Comparison of ENCODE assay signal across 7 cellular contexts in the genomic region with DNA sequence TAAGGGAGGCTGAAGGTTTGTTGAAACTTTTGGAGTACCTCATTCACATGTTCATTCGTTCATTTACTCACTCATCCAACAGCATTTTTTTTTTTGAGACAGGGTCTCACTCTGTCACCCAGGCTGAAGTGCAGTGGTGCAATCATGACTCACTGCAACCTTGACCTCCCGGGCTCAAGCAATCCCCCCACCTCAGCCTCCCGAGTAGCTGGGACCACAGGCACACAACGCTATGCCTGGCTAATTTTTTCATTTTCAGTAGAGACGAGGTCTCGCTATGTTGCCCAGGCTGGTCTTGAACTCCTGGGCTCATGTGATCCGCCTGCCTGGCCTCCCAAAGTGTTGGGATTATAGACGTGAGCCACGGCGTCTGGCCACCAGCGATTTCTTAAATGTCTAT. TPM values are rescaled to one million over a fixed set of nuclear protein-coding genes. Genes with fewer than 3 reads are reported as not detected.
DNase-seq lines count a peak whose midpoint lies in the region; ATAC-seq, FAIRE-seq and TF ChIP-seq lines count a peak whose summit lies in the region.
"Not testable (repeated sequence)": the region's sequence is repeated elsewhere in the genome, so short reads cannot be mapped to it uniquely, and the experiment has no call there.
"Had no signal": no experiment of that assay in that cellular context is flagged by ENCODE, and none has a peak within 500 bp of the region (broad histone marks: within the 10 kb centered on the region; RNA-seq: fewer than 3 reads in every experiment).

No MANE protein-coding gene starts in this region.

- not testable (repeated sequence) for H3K9me3 ChIP-seq in K562 (replicated peaks; ENCODE audit: control insufficient read depth, insufficient read depth, low read depth, low read length); HepG2 (ENCODE audit: low read length); neutrophil; spleen

- H3K4me1 ChIP-seq in K562 (replicated peaks in 1 of 2; ENCODE audit: control insufficient read depth in 2 of 2, insufficient read depth in 2 of 2, low read length in 2 of 2); spleen: not testable (repeated sequence)
- peaks cover 13% of the 10 kb centered on the region for H3K4me1 ChIP-seq in HepG2 (ENCODE audit: insufficient read depth, low read length)
- H3K4me1 ChIP-seq in neutrophil (ENCODE audit: control insufficient read depth in 1 of 2, insufficient read depth in 1 of 2, low read depth in 1 of 2, low read length in 1 of 2): peaks cover 11 to 17% of the 10 kb centered on the region in 2 experiments

- intact Hi-C loops in CD14-positive monocyte (cut with micrococcal nuclease); K562 (cut with micrococcal nuclease); HepG2 (cut with micrococcal nuclease; ENCODE audit: unreplicated experiment); spleen (cut with DNase I; ENCODE audit: low total_unique reads): not testable (repeated sequence)

- not testable (repeated sequence) for DNase-seq in CD14-positive monocyte (ENCODE audit: low spot score); WTC11 (ENCODE audit: low spot score); K562 (ENCODE audit: extremely low read depth in 1 of 4, low spot score in 3 of 4); HepG2 (ENCODE audit: low spot score)
- peak; percentile 28 for DNase-seq in spleen

- in situ Hi-C loops in K562 (cut with MboI); HepG2 (cut with HindIII; ENCODE audit: extremely low pct_ligation_motif_present, low pct_unique_long_range_greater_than_20kb): not testable (repeated sequence)

- BruUV-seq in K562 (replicated peaks; lab: Mats Ljungman, UMichigan); HepG2 (replicated peaks; lab: Mats Ljungman, UMichigan): not testable (repeated sequence)

- TF ChIP-seq CTCF in CD14-positive monocyte (IDR thresholded peaks at IDR 0.05); WTC11 (IDR thresholded peaks at IDR 0.05); K562 (IDR thresholded peaks at IDR 0.05 in 2 of 3, conservative IDR thresholded peaks at IDR 0.05 in 1 of 3; ENCODE audit: insufficient read depth in 2 of 3, low read depth in 1 of 3, low read length in 3 of 3); HepG2 (CRISPR knock-in tag; IDR thresholded peaks at IDR 0.05); neutrophil (IDR thresholded peaks at IDR 0.05); spleen (IDR thresholded peaks at IDR 0.05 in 8 of 11, conservative IDR thresholded peaks at IDR 0.05 in 3 of 11): not testable (repeated sequence)

- not testable (repeated sequence) for H3K27ac ChIP-seq in K562 (ENCODE audit: extremely low read depth, low read depth, low read length); HepG2 (ENCODE audit: extremely low read length, insufficient read depth, low read length)
- peak overlapping the region; percentile 89 for H3K27ac ChIP-seq in neutrophil
- peak overlapping the region in 3 of 8 donors; percentile 53 to 73 (median 69) for H3K27ac ChIP-seq in spleen

- not testable (repeated sequence) for H3K36me3 ChIP-seq in K562 (ENCODE audit: control insufficient read depth, insufficient read depth, low read length); HepG2 (replicated peaks in 1 of 2; ENCODE audit: control insufficient read depth in 1 of 2, insufficient read depth in 2 of 2, low read length in 2 of 2); neutrophil; spleen

- not testable (repeated sequence) for H3K27me3 ChIP-seq in K562 (ENCODE audit: control insufficient read depth in 2 of 2, insufficient read depth in 2 of 2, low read length in 2 of 2); HepG2 (ENCODE audit: control insufficient read depth in 1 of 2, insufficient read depth in 2 of 2, low read length in 2 of 2); neutrophil; spleen (replicated peaks in 1 of 7)

- WGBS in K562 (ENCODE audit: insufficient coverage, low coverage, missing lambda C conversion rate): 60% methylated on average over 7 of the region's 11 CpGs
- WGBS in HepG2 (ENCODE audit: low lambda C conversion rate): 5% methylated on average over 4 of the region's 11 CpGs
- 80 to 94% (median 87%) methylated on average over 11 of the region's 11 CpGs for WGBS in spleen, 5 donors

- CTCF ChIA-PET in WTC11 (lab: Charles Lee); K562 (lab: Yijun Ruan, JAX; ENCODE audit: low intra/inter-chr PET ratio); HepG2 (lab: Yijun Ruan, JAX; ENCODE audit: low intra/inter-chr PET ratio, low total read pairs): not testable (repeated sequence)

- not testable (repeated sequence) for H3K4me3 ChIP-seq in K562; HepG2 (replicated peaks in 1 of 3; ENCODE audit: insufficient read depth in 1 of 3, low read depth in 2 of 3, low read length in 3 of 3); neutrophil (ENCODE audit: low read depth in 1 of 2, low read length in 1 of 2); spleen

- not testable (repeated sequence) for H3K4me2 ChIP-seq in K562 (ENCODE audit: insufficient read depth, low read length)
- peak overlapping the region; percentile 18; the same call in 1 of the 2 replicates for H3K4me2 ChIP-seq in HepG2 (ENCODE audit: low read depth, low read length)

- H3K27me3 Mint-ChIP-seq in CD14-positive monocyte (ENCODE audit: low read depth in 3 of 3); WTC11 (ENCODE audit: low read depth): not testable (repeated sequence)

- H3K9me1 ChIP-seq in K562 (ENCODE audit: control insufficient read depth, insufficient read depth, low read length): not testable (repeated sequence)

- not testable (repeated sequence) for H3K79me2 ChIP-seq in K562 (ENCODE audit: control insufficient read depth, insufficient read depth, low read length); HepG2 (ENCODE audit: insufficient read depth, low read length)

- TF ChIP-seq EP300 in K562 (IDR thresholded peaks at IDR 0.05; ENCODE audit: low read length); HepG2 (IDR thresholded peaks at IDR 0.05; ENCODE audit: low read depth in 2 of 2, low read length in 2 of 2); HepG2 (CRISPR knock-in tag; IDR thresholded peaks at IDR 0.05; ENCODE audit: borderline replicate concordance): not testable (repeated sequence)

- TF ChIP-seq POLR2A in K562 (conservative IDR thresholded peaks at IDR 0.05); HepG2 (IDR thresholded peaks at IDR 0.05; ENCODE audit: insufficient read depth in 1 of 2, low read depth in 2 of 2, low read length in 2 of 2); spleen (IDR thresholded peaks at IDR 0.05): not testable (repeated sequence)

- H3K27ac Mint-ChIP-seq in CD14-positive monocyte: peak overlapping the region; percentile 84 to 93 (median 88)
- not testable (repeated sequence) for H3K27ac Mint-ChIP-seq in WTC11

- TF ChIP-seq RAD21 in K562 (CRISPR knock-in tag; conservative IDR thresholded peaks at IDR 0.05 in 1 of 2, IDR thresholded peaks at IDR 0.05 in 1 of 2); HepG2 (CRISPR knock-in tag; IDR thresholded peaks at IDR 0.05): not testable (repeated sequence)

- not testable (repeated sequence) for H3K4me3 Mint-ChIP-seq in CD14-positive monocyte, WTC11

- H3K36me3 Mint-ChIP-seq in CD14-positive monocyte, WTC11: not testable (repeated sequence)

- ATAC-seq in WTC11, K562, HepG2: not testable (repeated sequence)

- H4K20me1 ChIP-seq in K562 (replicated peaks; ENCODE audit: control insufficient read depth, insufficient read depth, low read length); HepG2 (ENCODE audit: insufficient read depth, low read length): not testable (repeated sequence)

- not testable (repeated sequence) for FAIRE-seq in K562 (lab: Jason Lieb, UNC); HepG2 (lab: Jason Lieb, UNC)

- peaks cover 15% of the 10 kb centered on the region for H3K4me1 Mint-ChIP-seq in CD14-positive monocyte
- H3K4me1 Mint-ChIP-seq in WTC11: not testable (repeated sequence)

- H3K9ac ChIP-seq in K562 (ENCODE audit: insufficient read depth in 1 of 2, low read depth in 2 of 2, low read length in 2 of 2); HepG2 (ENCODE audit: insufficient read depth, low read depth, low read length): not testable (repeated sequence)

- not testable (repeated sequence) for H3K9me3 Mint-ChIP-seq in CD14-positive monocyte, WTC11

- not testable (repeated sequence) for H2AFZ ChIP-seq in K562 (ENCODE audit: low read depth, low read length); HepG2 (ENCODE audit: low read length)

- POLR2A ChIA-PET in WTC11 (lab: Charles Lee): not testable (repeated sequence)
- POLR2A ChIA-PET in K562 (lab: Yijun Ruan, JAX): interaction anchor here (0.9 kb wide), 1 partner anchor 422 kb away, joined by 4 read pairs; no protein-coding TSS in a partner anchor
- POLR2A ChIA-PET in HepG2 (lab: Yijun Ruan, JAX): interaction anchor here (1.0 to 1.1 kb wide), 2 partner anchors 8 to 9 kb away, joined by 3 to 7 read pairs; no protein-coding TSS in a partner anchor

RNA-seq across cellular contexts. Expression of gene WAS, which starts 15.4 kb away (rescaled TPM):
- polyA plus RNA-seq in CD14-positive monocyte (10 to 100 TPM; 22.8 to 38.0 TPM), K562 (2011; rRNA removed) (1.2 and 20.4 TPM in 2 replicates), K562 (2014; fragmentation: Illumina TruSeq; extraction: Trizol) (16.1 and 17.7 TPM in 2 replicates), K562 (2014; fragmentation: Nextera tagmentation; extraction: Ambion mirVana) (under 1 TPM; 0.11 to 0.25 TPM), K562 (2014; rRNA removed) (3.8 and 4.3 TPM in 2 replicates), HepG2 (2011; rRNA removed) (0.11 and 0.18 TPM in 2 replicates), spleen (10 to 100 TPM; 53.5 to 64.8 (median 56.2) TPM)
- total RNA-seq in WTC11 (2021) (0.79 to 1.6 TPM (median 0.96 TPM) in 3 replicates), K562 (2014; rRNA removed) (8.8 and 9.7 TPM in 2 replicates), K562 (2014; rRNA removed; fragmentation: Illumina TruSeq; extraction: Trizol) (2.4 and 2.9 TPM in 2 replicates), K562 (2015; rRNA removed; fragmentation: Illumina TruSeq; extraction: Trizol) (5.9 and 7.9 TPM in 2 replicates), K562 (2021) (10.8 and 15.7 TPM in 2 replicates), HepG2 (2016; rRNA removed; fragmentation: Illumina TruSeq; extraction: Trizol) (not detected in 2 replicates), spleen (100 to 1,000 TPM in 5 of 7 donors, 10 to 100 TPM in 2; 99.3 to 169 (median 107) TPM)
- total RNA-seq in K562 (2011; cell fraction: chromatin; rRNA removed; ENCODE audit: low replicate concordance): 0.72 and 3.4 TPM in 2 replicates
- 2.2 and 2.8 TPM in 2 replicates for total RNA-seq in K562 (2011; cell fraction: nucleolus; rRNA removed)
- total RNA-seq in K562 (2011; cell fraction: nucleoplasm; rRNA removed): 0.95 and 3.4 TPM in 2 replicates
- 2.1 and 14.4 TPM in 2 replicates for polyA plus RNA-seq in K562 (2011; cell fraction: cytosol; rRNA removed)
- polyA plus RNA-seq in K562 (2011; cell fraction: nucleus; rRNA removed): 8.1 and 32.0 TPM in 2 replicates
- polyA plus RNA-seq in K562 (2012): 15.0 and 38.9 TPM in 2 replicates
- polyA minus RNA-seq in K562 (2011; rRNA and poly(A)+ RNA removed): 1.6 and 7.1 TPM in 2 replicates
- 4.1 and 34.6 TPM in 2 replicates for polyA minus RNA-seq in K562 (2011; cell fraction: cytosol; rRNA and poly(A)+ RNA removed)
- polyA minus RNA-seq in K562 (2011; cell fraction: nucleus; rRNA and poly(A)+ RNA removed): 2.3 and 18.2 TPM in 2 replicates
- total RNA-seq in HepG2 (2016; cell fraction: cytosol; rRNA removed; fragmentation: Illumina TruSeq; extraction: Trizol; ENCODE audit: low read depth): not detected in 2 replicates
- not detected in 2 replicates for total RNA-seq in HepG2 (2016; cell fraction: insoluble cytoplasmic fraction; rRNA removed; fragmentation: Illumina TruSeq; extraction: Trizol)
- not detected in 2 replicates for total RNA-seq in HepG2 (2016; cell fraction: membrane; rRNA removed; fragmentation: Illumina TruSeq; extraction: Trizol)
- not detected in 2 replicates for total RNA-seq in HepG2 (2016; cell fraction: nucleus; rRNA removed; fragmentation: Illumina TruSeq; extraction: Trizol)
- polyA plus RNA-seq in HepG2 (2011; cell fraction: cytosol; rRNA removed): 0.03 TPM in 1 of 2 replicates, not detected in the other
- polyA plus RNA-seq in HepG2 (2011; cell fraction: nucleus; rRNA removed): 0.21 and 0.54 TPM in 2 replicates
- 0.21 TPM in 2 replicates for polyA plus RNA-seq in HepG2 (2012)
- polyA plus RNA-seq in HepG2 (2016; cell fraction: cytosol; fragmentation: Illumina TruSeq; extraction: Trizol; ENCODE audit: low read depth): not detected in 2 replicates
- not detected in 2 replicates for polyA plus RNA-seq in HepG2 (2016; cell fraction: insoluble cytoplasmic fraction; fragmentation: Illumina TruSeq; extraction: Trizol; ENCODE audit: low read depth)
- polyA plus RNA-seq in HepG2 (2016; cell fraction: membrane; fragmentation: Illumina TruSeq; extraction: Trizol; ENCODE audit: low read depth): not detected in 2 replicates
- polyA plus RNA-seq in HepG2 (2016; cell fraction: nucleus; fragmentation: Illumina TruSeq; extraction: Trizol; ENCODE audit: insufficient read depth, low read depth): not detected in 2 replicates
- 0.08 and 0.09 TPM in 2 replicates for polyA minus RNA-seq in HepG2 (2011; rRNA and poly(A)+ RNA removed; ENCODE audit: low replicate concordance)
- not detected in 2 replicates for polyA minus RNA-seq in HepG2 (2011; cell fraction: cytosol; rRNA and poly(A)+ RNA removed)
- polyA minus RNA-seq in HepG2 (2011; cell fraction: nucleus; rRNA and poly(A)+ RNA removed): not detected in 2 replicates
- total RNA-seq: G401 had no signal

RNA-seq across cellular contexts. Expression of gene SUV39H1, which starts 28.3 kb away (rescaled TPM):
- polyA plus RNA-seq in CD14-positive monocyte: 1 to 10 TPM; 2.9 to 3.4 TPM
- total RNA-seq in WTC11 (2021): 14.2 to 16.5 TPM (median 16.4 TPM) in 3 replicates
- total RNA-seq in K562 (2011; cell fraction: chromatin; rRNA removed; ENCODE audit: low replicate concordance): 9.5 and 28.8 TPM in 2 replicates
- total RNA-seq in K562 (2011; cell fraction: nucleolus; rRNA removed): 29.4 and 31.5 TPM in 2 replicates
- 20.1 and 21.3 TPM in 2 replicates for total RNA-seq in K562 (2011; cell fraction: nucleoplasm; rRNA removed)
- 21.7 and 29.1 TPM in 2 replicates for total RNA-seq in K562 (2014; rRNA removed)
- 11.5 and 13.1 TPM in 2 replicates for total RNA-seq in K562 (2014; rRNA removed; fragmentation: Illumina TruSeq; extraction: Trizol)
- 17.9 and 19.0 TPM in 2 replicates for total RNA-seq in K562 (2015; rRNA removed; fragmentation: Illumina TruSeq; extraction: Trizol)
- total RNA-seq in K562 (2021): 31.9 and 34.7 TPM in 2 replicates
- polyA plus RNA-seq in K562 (2011; rRNA removed): 13.8 and 26.0 TPM in 2 replicates
- polyA plus RNA-seq in K562 (2011; cell fraction: cytosol; rRNA removed): 23.8 and 37.0 TPM in 2 replicates
- polyA plus RNA-seq in K562 (2011; cell fraction: nucleus; rRNA removed): 38.1 and 50.4 TPM in 2 replicates
- polyA plus RNA-seq in K562 (2012): 26.5 and 33.6 TPM in 2 replicates
- 32.1 and 33.5 TPM in 2 replicates for polyA plus RNA-seq in K562 (2014; fragmentation: Illumina TruSeq; extraction: Trizol)
- polyA plus RNA-seq in K562 (2014; fragmentation: Nextera tagmentation; extraction: Ambion mirVana): 1 to 10 TPM; 4.7 to 6.5 TPM
- 19.0 and 19.4 TPM in 2 replicates for polyA plus RNA-seq in K562 (2014; rRNA removed)
- 16.9 and 18.2 TPM in 2 replicates for polyA minus RNA-seq in K562 (2011; rRNA and poly(A)+ RNA removed)
- 18.5 and 20.0 TPM in 2 replicates for polyA minus RNA-seq in K562 (2011; cell fraction: cytosol; rRNA and poly(A)+ RNA removed)
- polyA minus RNA-seq in K562 (2011; cell fraction: nucleus; rRNA and poly(A)+ RNA removed): 15.3 and 17.7 TPM in 2 replicates
- 9.9 and 10.1 TPM in 2 replicates for total RNA-seq in HepG2 (2016; rRNA removed; fragmentation: Illumina TruSeq; extraction: Trizol)
- total RNA-seq in HepG2 (2016; cell fraction: cytosol; rRNA removed; fragmentation: Illumina TruSeq; extraction: Trizol; ENCODE audit: low read depth): 1.2 and 1.6 TPM in 2 replicates
- 9.2 and 10.1 TPM in 2 replicates for total RNA-seq in HepG2 (2016; cell fraction: insoluble cytoplasmic fraction; rRNA removed; fragmentation: Illumina TruSeq; extraction: Trizol)
- 5.1 and 5.5 TPM in 2 replicates for total RNA-seq in HepG2 (2016; cell fraction: membrane; rRNA removed; fragmentation: Illumina TruSeq; extraction: Trizol)
- total RNA-seq in HepG2 (2016; cell fraction: nucleus; rRNA removed; fragmentation: Illumina TruSeq; extraction: Trizol): 7.0 and 7.4 TPM in 2 replicates
- 3.2 and 5.2 TPM in 2 replicates for polyA plus RNA-seq in HepG2 (2011; rRNA removed)
- 2.8 and 5.0 TPM in 2 replicates for polyA plus RNA-seq in HepG2 (2011; cell fraction: cytosol; rRNA removed)
- polyA plus RNA-seq in HepG2 (2011; cell fraction: nucleus; rRNA removed): 5.5 and 9.7 TPM in 2 replicates
- 2.7 and 4.7 TPM in 2 replicates for polyA plus RNA-seq in HepG2 (2012)
- polyA plus RNA-seq in HepG2 (2016; cell fraction: cytosol; fragmentation: Illumina TruSeq; extraction: Trizol; ENCODE audit: low read depth): 1.3 and 1.5 TPM in 2 replicates
- polyA plus RNA-seq in HepG2 (2016; cell fraction: insoluble cytoplasmic fraction; fragmentation: Illumina TruSeq; extraction: Trizol; ENCODE audit: low read depth): 8.6 and 12.5 TPM in 2 replicates
- polyA plus RNA-seq in HepG2 (2016; cell fraction: membrane; fragmentation: Illumina TruSeq; extraction: Trizol; ENCODE audit: low read depth): 3.6 and 3.7 TPM in 2 replicates
- polyA plus RNA-seq in HepG2 (2016; cell fraction: nucleus; fragmentation: Illumina TruSeq; extraction: Trizol; ENCODE audit: insufficient read depth, low read depth): 13.6 and 14.6 TPM in 2 replicates
- polyA minus RNA-seq in HepG2 (2011; rRNA and poly(A)+ RNA removed; ENCODE audit: low replicate concordance): 9.3 and 68.5 TPM in 2 replicates
- polyA minus RNA-seq in HepG2 (2011; cell fraction: cytosol; rRNA and poly(A)+ RNA removed): 3.1 and 5.0 TPM in 2 replicates
- 3.9 and 4.2 TPM in 2 replicates for polyA minus RNA-seq in HepG2 (2011; cell fraction: nucleus; rRNA and poly(A)+ RNA removed)
- total RNA-seq in spleen: 1 to 10 TPM; 6.2 to 9.2 (median 7.4) TPM
- polyA plus RNA-seq in spleen: 1 to 10 TPM; 4.0 to 6.7 (median 4.9) TPM

Comparison
In these comparisons a context has a peak if more than half of its experiments do, and no peak if none do; other contexts are left out.
1. RNA of gene WAS, which starts 15.4 kb away (total RNA-seq): 99.3 to 169 TPM in spleen; 0.72 to 15.7 TPM in K562, 0.79 to 1.6 TPM in WTC11 and not detected in HepG2; every median in the first group is over 4 times any median in the second.